ENCODE assay signal across 8 cellular contexts in genomic region chr12:20946732-20947131, GRCh38.
DNase-seq lines count a peak whose midpoint lies in the region; ATAC-seq and TF ChIP-seq lines count a peak whose summit lies in the region.

No MANE protein-coding gene starts in this region.

- no peak overlapping the region for H3K4me3 Mint-ChIP-seq in activated naive CD4-positive, alpha-beta T cell treated with anti-CD3 and anti-CD28 coated beads, Interleukin-2, amount 10 ng/mL, durations not matched to agents 7 days and 5 days
- no peak overlapping the region for H3K4me3 Mint-ChIP-seq in neural crest cell

- H3K27me3 ChIP-seq in left ventricle myocardium inferior (ENCODE audit: low read depth): no peaks in the 10 kb centered on the region
- H3K27me3 ChIP-seq in right cardiac atrium (ENCODE audit: control insufficient read depth, insufficient read depth): no peaks in the 10 kb centered on the region

- WGBS in right cardiac atrium: 38% methylated on average over 5 of the region's 5 CpGs

- DNase-seq in left ventricle myocardium inferior: no peak
- DNase-seq in right cardiac atrium: no peak
- peak; percentile 28 for DNase-seq in Jurkat, Clone E6-1 (ENCODE audit: low read depth, low spot score)
- DNase-seq in activated naive CD4-positive, alpha-beta T cell treated with anti-CD3 and anti-CD28 coated beads, Interleukin-2, amount 10 ng/mL, durations not matched to agents 7 days and 5 days: peak; percentile 28
- DNase-seq in neural crest cell (ENCODE audit: low read depth, low spot score): peak; percentile 35
- DNase-seq in pons (ENCODE audit: low spot score): no peak
- DNase-seq in putamen (ENCODE audit: low spot score): no peak

- CTCF ChIA-PET in activated naive CD4-positive, alpha-beta T cell treated with anti-CD3 and anti-CD28 coated beads, Interleukin-2, amount 10 ng/mL, durations not matched to agents 7 days and 5 days (lab: Charles Lee): no interaction called here

- TF ChIP-seq CTCF in left ventricle myocardium inferior (IDR thresholded peaks at IDR 0.05; ENCODE audit: borderline replicate concordance) (peak; percentile 43), neural crest cell (conservative IDR thresholded peaks at IDR 0.05) (peak; percentile 75)

- intact Hi-C loops in left ventricle myocardium inferior (cut with micrococcal nuclease): no loop called here
- intact Hi-C loops in right cardiac atrium (cut with DNase I): no loop called here

- H3K27ac Mint-ChIP-seq in activated naive CD4-positive, alpha-beta T cell treated with anti-CD3 and anti-CD28 coated beads, Interleukin-2, amount 10 ng/mL, durations not matched to agents 7 days and 5 days: no peak overlapping the region
- no peak overlapping the region for H3K27ac Mint-ChIP-seq in neural crest cell (ENCODE audit: unreplicated experiment)

- H3K4me1 Mint-ChIP-seq in activated naive CD4-positive, alpha-beta T cell treated with anti-CD3 and anti-CD28 coated beads, Interleukin-2, amount 10 ng/mL, durations not matched to agents 7 days and 5 days: no peaks in the 10 kb centered on the region
- H3K4me1 Mint-ChIP-seq in neural crest cell: no peaks in the 10 kb centered on the region

- H3K27ac ChIP-seq in left ventricle myocardium inferior (replicated peaks) (no peak overlapping the region), right cardiac atrium (ENCODE audit: low read length) (no peak overlapping the region)

- no peaks in the 10 kb centered on the region for H3K27me3 Mint-ChIP-seq in activated naive CD4-positive, alpha-beta T cell treated with anti-CD3 and anti-CD28 coated beads, Interleukin-2, amount 10 ng/mL, durations not matched to agents 7 days and 5 days
- no peaks in the 10 kb centered on the region for H3K27me3 Mint-ChIP-seq in neural crest cell (ENCODE audit: low read depth)

- H3K4me3 ChIP-seq in left ventricle myocardium inferior: no peak overlapping the region
- no peak overlapping the region for H3K4me3 ChIP-seq in right cardiac atrium (ENCODE audit: low read length)
- no peak overlapping the region for H3K4me3 ChIP-seq in Jurkat, Clone E6-1 (ENCODE audit: low read length)

- ATAC-seq in right cardiac atrium (no peak), HG03175 (IDR thresholded peaks at IDR 0.05; ENCODE audit: unreplicated experiment) (no peak)

- no peaks in the 10 kb centered on the region for H3K36me3 Mint-ChIP-seq in activated naive CD4-positive, alpha-beta T cell treated with anti-CD3 and anti-CD28 coated beads, Interleukin-2, amount 10 ng/mL, durations not matched to agents 7 days and 5 days
- no peaks in the 10 kb centered on the region for H3K36me3 Mint-ChIP-seq in neural crest cell (ENCODE audit: low read depth)

- H3K9me3 ChIP-seq in left ventricle myocardium inferior (replicated peaks) (no peaks in the 10 kb centered on the region), right cardiac atrium (ENCODE audit: control insufficient read depth, low read length) (no peaks in the 10 kb centered on the region)

- no peaks in the 10 kb centered on the region for H3K4me1 ChIP-seq in left ventricle myocardium inferior
- no peaks in the 10 kb centered on the region for H3K4me1 ChIP-seq in right cardiac atrium (ENCODE audit: control insufficient read depth, insufficient read depth, low read length)

- H3K36me3 ChIP-seq in left ventricle myocardium inferior: no peaks in the 10 kb centered on the region

- H3K9me3 Mint-ChIP-seq in activated naive CD4-positive, alpha-beta T cell treated with anti-CD3 and anti-CD28 coated beads, Interleukin-2, amount 10 ng/mL, durations not matched to agents 7 days and 5 days: no peaks in the 10 kb centered on the region
- H3K9me3 Mint-ChIP-seq in neural crest cell: peaks cover 6% of the 10 kb centered on the region

Comparison
In these comparisons a context has a peak if more than half of its experiments do, and no peak if none do; other contexts are left out.
1. DNase-seq: peak in Jurkat, Clone E6-1 (single experiment), activated naive CD4-positive, alpha-beta T cell treated with anti-CD3 and anti-CD28 coated beads, Interleukin-2, amount 10 ng/mL, durations not matched to agents 7 days and 5 days (single experiment) and neural crest cell (single experiment); none in left ventricle myocardium inferior (single experiment), right cardiac atrium (0 of 3), pons (single experiment) and putamen (single experiment).